2 cellular contexts compared by ENCODE assay signal in the genomic region with DNA sequence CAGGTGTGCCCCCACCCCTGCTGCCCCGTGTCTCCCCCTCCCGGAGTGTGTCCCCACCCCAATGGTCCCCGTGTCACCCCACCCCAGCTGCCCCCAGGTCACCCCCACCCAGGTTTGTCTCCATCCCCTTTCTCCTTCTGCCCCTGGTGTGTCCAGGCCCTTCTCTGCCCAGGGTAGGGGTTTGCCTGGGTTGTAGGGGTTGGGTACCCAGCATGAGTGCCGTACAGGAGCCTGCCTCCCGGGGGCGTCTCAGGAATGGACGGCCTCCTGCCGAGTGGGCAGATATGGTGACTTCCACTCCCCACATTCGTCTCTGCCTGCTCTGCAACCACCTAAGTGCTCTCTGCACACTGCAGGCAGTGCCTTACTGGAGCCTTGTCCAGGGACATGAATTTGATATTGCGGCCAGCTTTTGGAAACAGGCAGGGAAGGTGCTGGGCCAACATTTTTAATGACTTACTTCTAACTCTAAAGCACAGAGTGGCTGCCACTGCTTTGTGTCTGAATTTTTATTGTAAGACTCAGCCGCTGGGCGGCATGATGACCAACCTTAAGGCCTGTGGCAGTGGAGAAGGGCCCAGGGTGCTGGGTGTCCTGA.
TF ChIP-seq lines count a peak whose summit lies in the region.

No MANE protein-coding gene starts in this region.

TF ChIP-seq in HepG2, 621 proteins besides CTCF, POLR2A, EP300 and RAD21:
- TF ChIP-seq TAF1 (CRISPR knock-in tag; IDR thresholded peaks at IDR 0.05) (no peak), ARNTL (CRISPR knock-in tag; IDR thresholded peaks at IDR 0.05) (no peak), MEF2D (CRISPR knock-in tag; IDR thresholded peaks at IDR 0.05) (no peak), FOXA1 (IDR thresholded peaks at IDR 0.05) (no peak), FOXA1 (CRISPR knock-in tag; IDR thresholded peaks at IDR 0.05) (no peak)

TF ChIP-seq in K562, 482 proteins besides CTCF, POLR2A, EP300 and RAD21:
- TF ChIP-seq ZNF75A (CRISPR knock-in tag; IDR thresholded peaks at IDR 0.05) (no peak), MTA1 (IDR thresholded peaks at IDR 0.05; ENCODE audit: borderline replicate concordance) (no peak), IFI16 (CRISPR knock-in tag; IDR thresholded peaks at IDR 0.05) (no peak), CBX3 (IDR thresholded peaks at IDR 0.05; ENCODE audit: borderline replicate concordance in 1 of 2, low read length in 2 of 2) (no peak), MIER1 (IDR thresholded peaks at IDR 0.05; ENCODE audit: low read depth) (no peak), PHF21A (IDR thresholded peaks at IDR 0.05; ENCODE audit: borderline replicate concordance, low read depth) (no peak), DDX20 (tag; IDR thresholded peaks at IDR 0.05; ENCODE audit: low read depth) (no peak), MAZ (CRISPR knock-in tag; conservative IDR thresholded peaks at IDR 0.05 in 1 of 2, IDR thresholded peaks at IDR 0.05 in 1 of 2) (no peak)
- TF ChIP-seq, protein P1, sequence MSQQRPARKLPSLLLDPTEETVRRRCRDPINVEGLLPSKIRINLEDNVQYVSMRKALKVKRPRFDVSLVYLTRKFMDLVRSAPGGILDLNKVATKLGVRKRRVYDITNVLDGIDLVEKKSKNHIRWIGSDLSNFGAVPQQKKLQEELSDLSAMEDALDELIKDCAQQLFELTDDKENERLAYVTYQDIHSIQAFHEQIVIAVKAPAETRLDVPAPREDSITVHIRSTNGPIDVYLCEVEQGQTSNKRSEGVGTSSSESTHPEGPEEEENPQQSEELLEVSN (IDR thresholded peaks at IDR 0.05; ENCODE audit: borderline replicate concordance in 1 of 2, extremely low read depth in 1 of 2, insufficient read depth in 1 of 2, insufficient read length in 1 of 2, low read depth in 1 of 2, low read length in 1 of 2, poor library complexity in 1 of 2, severe bottlenecking in 1 of 2), result no peak
